In genomic region chrX:46561931-46562721, GRCh38 we compare ENCODE assay signal across 9 cellular contexts. TPM values are rescaled to one million over a fixed set of nuclear protein-coding genes. Genes with fewer than 3 reads are reported as not detected.
DNase-seq lines count a peak whose midpoint lies in the region; ATAC-seq lines count a peak whose summit lies in the region.
"Had no signal": no experiment of that assay in that cellular context is flagged by ENCODE, and none has a peak within 500 bp of the region (broad histone marks: within the 10 kb centered on the region; RNA-seq: fewer than 3 reads in every experiment).

No MANE protein-coding gene starts in this region.

- no peak for DNase-seq in activated naive CD8-positive, alpha-beta T cell treated with anti-CD3 and anti-CD28 coated beads, Interleukin-2, amount 50 U/mL, for 24 hours
- DNase-seq in putamen (ENCODE audit: low spot score): no peak
- DNase-seq in NCI-H526 treated with DMSO at 0.1 percent for 48 hours (lab: John Stamatoyannopoulos, UW): no peak
- no peak for DNase-seq in effector CD4-positive, alpha-beta T cell
- no peak for DNase-seq in CD4-positive, alpha-beta memory T cell

- no peak overlapping the region for H3K27ac Mint-ChIP-seq in activated naive CD8-positive, alpha-beta T cell treated with anti-CD3 and anti-CD28 coated beads, Interleukin-2, amount 50 U/mL, for 24 hours
- peak overlapping the region in 2 of 7 donors; percentile 26 to 37 for H3K27ac Mint-ChIP-seq in CD4-positive, alpha-beta memory T cell

- H3K27me3 ChIP-seq in CD4-positive, alpha-beta memory T cell (ENCODE audit: insufficient read depth, low read length): no peaks in the 10 kb centered on the region

- no peak overlapping the region for H3K27ac ChIP-seq in CD4-positive, alpha-beta memory T cell (ENCODE audit: low read depth, low read length)

- CTCF ChIA-PET in CD4-positive, alpha-beta memory T cell (lab: Charles Lee; ENCODE audit: partially characterized antibody): interaction anchor here (0.9 to 2.2 kb wide), 2 partner anchors 10 to 125 kb away, joined by 4 to 5 read pairs; no protein-coding TSS in a partner anchor

- H3K9me3 Mint-ChIP-seq in activated naive CD8-positive, alpha-beta T cell treated with anti-CD3 and anti-CD28 coated beads, Interleukin-2, amount 50 U/mL, for 24 hours: no peaks in the 10 kb centered on the region
- no peaks in the 10 kb centered on the region for H3K9me3 Mint-ChIP-seq in CD4-positive, alpha-beta memory T cell

- no peaks in the 10 kb centered on the region for H3K36me3 Mint-ChIP-seq in activated naive CD8-positive, alpha-beta T cell treated with anti-CD3 and anti-CD28 coated beads, Interleukin-2, amount 50 U/mL, for 24 hours (ENCODE audit: low read depth)
- H3K36me3 Mint-ChIP-seq in CD4-positive, alpha-beta memory T cell: no peaks in the 10 kb centered on the region
- H3K36me3 Mint-ChIP-seq: IgD-negative memory B cell had no signal

- ATAC-seq in GM18499 (IDR thresholded peaks at IDR 0.05; ENCODE audit: insufficient read depth, unreplicated experiment) (peak; percentile 97), GM21447 (IDR thresholded peaks at IDR 0.05; ENCODE audit: unreplicated experiment) (peak; percentile 97), HG03571 (IDR thresholded peaks at IDR 0.05; ENCODE audit: unreplicated experiment) (peak; percentile 99)
- peak; percentile 78 for ATAC-seq in activated naive CD8-positive, alpha-beta T cell treated with anti-CD3 and anti-CD28 coated beads, Interleukin-2, amount 50 U/mL, for 24 hours

- intact Hi-C loops in CD4-positive, alpha-beta memory T cell (cut with micrococcal nuclease): no loop called here

- H3K36me3 ChIP-seq in CD4-positive, alpha-beta memory T cell (ENCODE audit: insufficient read depth, low read length): no peaks in the 10 kb centered on the region

- H3K4me1 ChIP-seq in CD4-positive, alpha-beta memory T cell (ENCODE audit: insufficient read depth, low read length): peaks cover 6% of the 10 kb centered on the region

- H3K4me3 Mint-ChIP-seq in activated naive CD8-positive, alpha-beta T cell treated with anti-CD3 and anti-CD28 coated beads, Interleukin-2, amount 50 U/mL, for 24 hours: no peak overlapping the region
- H3K4me3 Mint-ChIP-seq in CD4-positive, alpha-beta memory T cell: no peak overlapping the region

- POLR2A ChIA-PET in CD4-positive, alpha-beta memory T cell (lab: Charles Lee; ENCODE audit: partially characterized antibody): interaction anchor here (1.4 kb wide), 1 partner anchor 11 kb away, joined by 5 read pairs; no protein-coding TSS in a partner anchor

- H3K4me1 Mint-ChIP-seq in activated naive CD8-positive, alpha-beta T cell treated with anti-CD3 and anti-CD28 coated beads, Interleukin-2, amount 50 U/mL, for 24 hours: peaks cover 15% of the 10 kb centered on the region
- H3K4me1 Mint-ChIP-seq in CD4-positive, alpha-beta memory T cell: peaks cover 3 to 7% (median 5%) of the 10 kb centered on the region in 4 donors

- peaks cover 2% of the 10 kb centered on the region for H3K27me3 Mint-ChIP-seq in activated naive CD8-positive, alpha-beta T cell treated with anti-CD3 and anti-CD28 coated beads, Interleukin-2, amount 50 U/mL, for 24 hours
- H3K27me3 Mint-ChIP-seq in CD4-positive, alpha-beta memory T cell: no peaks in the 10 kb centered on the region

- no peak overlapping the region for H3K4me3 ChIP-seq in CD4-positive, alpha-beta memory T cell (ENCODE audit: low read length in 2 of 2)

- no peaks in the 10 kb centered on the region for H3K9me3 ChIP-seq in CD4-positive, alpha-beta memory T cell (ENCODE audit: control insufficient read depth in 1 of 2, low read length in 2 of 2)

RNA-seq across cellular contexts. Expression of gene CHST7, which starts 11.4 kb away (rescaled TPM):
- 10 to 100 TPM; 11.4 to 11.8 TPM for total RNA-seq in CD4-positive, alpha-beta memory T cell
- 10 to 100 TPM in 1 of 2 donors, 1 to 10 TPM in 1; 8.9 to 16.2 TPM for polyA plus RNA-seq in CD4-positive, alpha-beta memory T cell

RNA-seq across cellular contexts. Expression of gene ZNF674, which starts 16.9 kb away (rescaled TPM):
- 1 to 10 TPM; 6.0 to 8.6 TPM for total RNA-seq in CD4-positive, alpha-beta memory T cell
- 1 to 10 TPM in 1 of 2 donors, under 1 TPM in 1; 0.22 to 1.4 TPM for polyA plus RNA-seq in CD4-positive, alpha-beta memory T cell
